19 cellular contexts compared by ENCODE assay signal in the genomic region with DNA sequence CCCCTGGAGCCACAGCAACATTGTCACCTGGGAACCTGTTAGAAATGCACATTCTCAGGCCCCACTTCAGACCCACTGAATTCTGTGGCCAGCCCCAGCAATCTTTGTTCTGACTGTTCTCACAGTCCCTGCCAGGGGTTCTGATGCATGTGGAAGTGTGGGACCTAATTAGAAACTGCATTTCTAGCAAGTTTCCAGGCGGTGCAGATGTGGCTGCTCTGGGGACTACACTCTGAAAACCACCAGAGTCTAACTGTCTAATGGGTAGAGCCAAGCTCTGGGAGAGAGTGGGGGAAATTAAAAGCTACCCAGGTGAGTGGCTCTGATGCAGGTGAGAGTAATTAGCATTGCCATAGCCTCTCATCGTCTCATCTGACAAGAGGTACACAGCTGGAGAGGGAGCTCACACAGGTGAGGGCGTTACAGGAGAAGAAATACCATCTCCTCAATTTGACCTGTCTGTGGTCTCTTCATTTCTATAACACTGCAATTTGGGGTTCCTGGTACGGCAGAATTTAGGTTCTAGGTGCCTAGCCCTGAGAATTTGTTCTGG.
A peak's percentile ranks its signal among the peaks of the same experiment; 100 is the strongest.
DNase-seq lines count a peak whose midpoint lies in the region; ATAC-seq, FAIRE-seq and TF ChIP-seq lines count a peak whose summit lies in the region.
"Had no signal": no experiment of that assay in that cellular context is flagged by ENCODE, and none has a peak within 500 bp of the region (broad histone marks: within the 10 kb centered on the region; RNA-seq: fewer than 3 reads in every experiment).

No MANE protein-coding gene starts in this region.

- H3K27me3 Mint-ChIP-seq in activated B cell treated with CpG ODN at 0.5 μM for 24 hours: peaks cover 11% of the 10 kb centered on the region
- H3K27me3 Mint-ChIP-seq in stimulated activated memory B cell treated with anti-CD40 and anti-IgM and Interleukin-4, amounts not matched to agents 10 μg/mL and 1 μg/mL and 100 μg/mL, for 72 hours: peaks cover 58% of the 10 kb centered on the region

- H3K36me3 Mint-ChIP-seq in activated B cell treated with CpG ODN at 0.5 μM for 24 hours (ENCODE audit: low read depth): no peaks in the 10 kb centered on the region
- peaks cover 7% of the 10 kb centered on the region for H3K36me3 Mint-ChIP-seq in stimulated activated memory B cell treated with anti-CD40 and anti-IgM and Interleukin-4, amounts not matched to agents 10 μg/mL and 1 μg/mL and 100 μg/mL, for 72 hours
- H3K36me3 Mint-ChIP-seq: CD8-positive, alpha-beta T cell had no signal

- DNase-seq in HepG2 (ENCODE audit: low spot score) (no peak), right lobe of liver (no peak), NCI-H1105 (lab: John Stamatoyannopoulos, UW) (peak; percentile 19), activated B cell treated with CpG ODN at 0.5 μM for 24 hours (no peak), NOMO-1 (lab: John Stamatoyannopoulos, UW; ENCODE audit: unreplicated experiment in 2 of 2) (no peak)
- DNase-seq: Calu3; CD8-positive, alpha-beta T cell; NCI-H1092; NCI-H187; NCI-H345; NCI-H69; PC-9 had no signal

- TF ChIP-seq CTCF in HepG2 (CRISPR knock-in tag; IDR thresholded peaks at IDR 0.05) (no peak), right lobe of liver (IDR thresholded peaks at IDR 0.05) (no peak), activated B cell treated with CpG ODN at 0.5 μM for 24 hours (IDR thresholded peaks at IDR 0.05) (no peak)

- H3K36me3 ChIP-seq in HepG2 (replicated peaks in 1 of 2; ENCODE audit: control insufficient read depth in 1 of 2, insufficient read depth in 2 of 2, low read length in 2 of 2) (no peaks in the 10 kb centered on the region), right lobe of liver (no peaks in the 10 kb centered on the region)
- H3K36me3 ChIP-seq: HAP-1 had no signal

- peaks cover 15% of the 10 kb centered on the region for H3K4me1 ChIP-seq in HepG2 (ENCODE audit: insufficient read depth, low read length)
- peaks cover 0 to 9% (median 0%) of the 10 kb centered on the region in 4 donors for H3K4me1 ChIP-seq in right lobe of liver
- H3K4me1 ChIP-seq: HAP-1 had no signal

- in situ Hi-C loops in HepG2 (cut with HindIII; ENCODE audit: extremely low pct_ligation_motif_present, low pct_unique_long_range_greater_than_20kb): no loop called here

- no peaks in the 10 kb centered on the region for H3K9me3 ChIP-seq in HepG2 (ENCODE audit: low read length)
- H3K9me3 ChIP-seq in right lobe of liver: no peaks in the 10 kb centered on the region
- H3K9me3 ChIP-seq: HAP-1 had no signal

- H3K9ac ChIP-seq in HepG2 (ENCODE audit: insufficient read depth, low read depth, low read length): no peak overlapping the region

- no peak overlapping the region for H3K4me2 ChIP-seq in HepG2 (ENCODE audit: low read depth, low read length)
- H3K4me2 ChIP-seq: PC-9 had no signal

- H3K4me1 Mint-ChIP-seq in activated B cell treated with CpG ODN at 0.5 μM for 24 hours: peaks cover 40% of the 10 kb centered on the region
- H3K4me1 Mint-ChIP-seq in stimulated activated memory B cell treated with anti-CD40 and anti-IgM and Interleukin-4, amounts not matched to agents 10 μg/mL and 1 μg/mL and 100 μg/mL, for 72 hours: peaks cover 40% of the 10 kb centered on the region

- BruUV-seq in HepG2 (replicated peaks; lab: Mats Ljungman, UMichigan): no TSS peak

- peak; percentile 45 for ATAC-seq in HepG2
- ATAC-seq in right lobe of liver: no peak
- ATAC-seq in activated B cell treated with CpG ODN at 0.5 μM for 24 hours (ENCODE audit: low read depth): no peak
- peak; percentile 43 for ATAC-seq in stimulated activated memory B cell treated with anti-CD40 and anti-IgM and Interleukin-4, amounts not matched to agents 10 μg/mL and 1 μg/mL and 100 μg/mL, for 72 hours
- ATAC-seq in GM21515 (IDR thresholded peaks at IDR 0.05; ENCODE audit: unreplicated experiment): no peak
- no peak for ATAC-seq in GM21717 (IDR thresholded peaks at IDR 0.05; ENCODE audit: unreplicated experiment)
- ATAC-seq: CD8-positive, alpha-beta T cell had no signal

- H3K4me3 ChIP-seq in HepG2 (replicated peaks in 1 of 3; ENCODE audit: insufficient read depth in 1 of 3, low read depth in 2 of 3, low read length in 3 of 3) (no peak overlapping the region), right lobe of liver (no peak overlapping the region)
- H3K4me3 ChIP-seq: HAP-1, PC-9 had no signal

- H4K20me1 ChIP-seq in HepG2 (ENCODE audit: insufficient read depth, low read length): no peaks in the 10 kb centered on the region

- no peaks in the 10 kb centered on the region for H3K79me2 ChIP-seq in HepG2 (ENCODE audit: insufficient read depth, low read length)

- no peak for TF ChIP-seq EP300 in HepG2 (IDR thresholded peaks at IDR 0.05; ENCODE audit: low read depth in 2 of 2, low read length in 2 of 2)
- TF ChIP-seq EP300 in HepG2 (CRISPR knock-in tag; IDR thresholded peaks at IDR 0.05; ENCODE audit: borderline replicate concordance): no peak

- peak overlapping the region; percentile 58 for H3K4me3 Mint-ChIP-seq in activated B cell treated with CpG ODN at 0.5 μM for 24 hours
- H3K4me3 Mint-ChIP-seq in stimulated activated memory B cell treated with anti-CD40 and anti-IgM and Interleukin-4, amounts not matched to agents 10 μg/mL and 1 μg/mL and 100 μg/mL, for 72 hours: no peak overlapping the region
- H3K4me3 Mint-ChIP-seq: CD8-positive, alpha-beta T cell had no signal

- H3K27ac Mint-ChIP-seq in activated B cell treated with CpG ODN at 0.5 μM for 24 hours: no peak overlapping the region
- peak overlapping the region; percentile 4 for H3K27ac Mint-ChIP-seq in stimulated activated memory B cell treated with anti-CD40 and anti-IgM and Interleukin-4, amounts not matched to agents 10 μg/mL and 1 μg/mL and 100 μg/mL, for 72 hours
- H3K27ac Mint-ChIP-seq: CD8-positive, alpha-beta T cell had no signal

- FAIRE-seq in HepG2 (lab: Jason Lieb, UNC): no peak
- FAIRE-seq: A204.1, GM12892, GM18507 had no signal

- intact Hi-C loops in HepG2 (cut with micrococcal nuclease; ENCODE audit: unreplicated experiment): no loop called here
- intact Hi-C loops in right lobe of liver (cut with DNase I): loop anchor here in 1 of 2 donors (10.0 kb wide), 1 partner anchor 278 kb away; no protein-coding TSS in a partner anchor
- intact Hi-C loops in activated B cell treated with CpG ODN at 0.5 μM for 24 hours (cut with micrococcal nuclease): loop anchor here (5.0 kb wide), 1 partner anchor 235 kb away; a partner anchor contains a TSS

- peaks cover 6% of the 10 kb centered on the region for H3K9me3 Mint-ChIP-seq in activated B cell treated with CpG ODN at 0.5 μM for 24 hours
- peaks cover 4% of the 10 kb centered on the region for H3K9me3 Mint-ChIP-seq in stimulated activated memory B cell treated with anti-CD40 and anti-IgM and Interleukin-4, amounts not matched to agents 10 μg/mL and 1 μg/mL and 100 μg/mL, for 72 hours
- H3K9me3 Mint-ChIP-seq: CD8-positive, alpha-beta T cell had no signal

- 14% methylated on average over 4 of the region's 4 CpGs for WGBS in HepG2 (ENCODE audit: low lambda C conversion rate)
- WGBS in right lobe of liver (ENCODE audit: insufficient coverage, low coverage, low lambda C conversion rate, missing lambda C conversion rate): 48% methylated on average over 3 of the region's 4 CpGs

- H3K27me3 ChIP-seq in HepG2 (ENCODE audit: control insufficient read depth in 1 of 2, insufficient read depth in 2 of 2, low read length in 2 of 2) (peaks cover 2 to 28% of the 10 kb centered on the region in 2 experiments; a peak in 4 of 5 replicates), right lobe of liver (no peaks in the 10 kb centered on the region)

- TF ChIP-seq RAD21 in HepG2 (CRISPR knock-in tag; IDR thresholded peaks at IDR 0.05): no peak

- POLR2A ChIA-PET in HepG2 (lab: Yijun Ruan, JAX) (interaction anchor here (0.8 to 1.2 kb wide), 3 partner anchors 39 to 227 kb away, joined by 3 to 4 read pairs (median 4); no protein-coding TSS in a partner anchor), activated B cell treated with CpG ODN at 0.5 μM for 24 hours (lab: Charles Lee) (no interaction called here)

- H2AFZ ChIP-seq in HepG2 (ENCODE audit: low read length): no peak overlapping the region
- H2AFZ ChIP-seq: PC-9 had no signal

- H3K27ac ChIP-seq in HepG2 (ENCODE audit: extremely low read length, insufficient read depth, low read length) (no peak overlapping the region), right lobe of liver (no peak overlapping the region)
- H3K27ac ChIP-seq: PC-9 had no signal

- no peak for TF ChIP-seq POLR2A in HepG2 (IDR thresholded peaks at IDR 0.05; ENCODE audit: insufficient read depth in 1 of 2, low read depth in 2 of 2, low read length in 2 of 2)
- no peak for TF ChIP-seq POLR2A in right lobe of liver (IDR thresholded peaks at IDR 0.05)

- CTCF ChIA-PET in HepG2 (lab: Yijun Ruan, JAX; ENCODE audit: low intra/inter-chr PET ratio, low total read pairs) (no interaction called here), activated B cell treated with CpG ODN at 0.5 μM for 24 hours (lab: Charles Lee) (interaction anchor here (1.1 to 2.2 kb wide), 4 partner anchors 36 to 365 kb away, joined by 3 to 15 read pairs (median 6); a partner anchor contains a TSS)

TF ChIP-seq in HepG2, 621 proteins besides CTCF, POLR2A, EP300 and RAD21:
- TF ChIP-seq HOXA3 (CRISPR knock-in tag; IDR thresholded peaks at IDR 0.05) (0 out of 2 replicates have a peak, but pooled peaks have one; percentile 15), MYC (CRISPR knock-in tag; IDR thresholded peaks at IDR 0.05; ENCODE audit: borderline replicate concordance) (no peak)
TF ChIP-seq in HepG2: peak in this region for 1.

Comparison
In these comparisons a context has a peak if more than half of its experiments do, and no peak if none do; other contexts are left out.
1. ATAC-seq: peak in HepG2 (single experiment) and stimulated activated memory B cell treated with anti-CD40 and anti-IgM and Interleukin-4, amounts not matched to agents 10 μg/mL and 1 μg/mL and 100 μg/mL, for 72 hours (single experiment); none in right lobe of liver (0 of 4), activated B cell treated with CpG ODN at 0.5 μM for 24 hours (single experiment), GM21515 (single experiment) and GM21717 (single experiment).